8 cellular contexts compared by ENCODE assay signal in genomic region chr1:17922833-17923232, GRCh38.
DNase-seq lines count a peak whose midpoint lies in the region; ATAC-seq and TF ChIP-seq lines count a peak whose summit lies in the region.

No MANE protein-coding gene starts in this region.

- no peak overlapping the region for H3K27ac Mint-ChIP-seq in neural progenitor cell

- no peak overlapping the region for H3K4me3 Mint-ChIP-seq in neural progenitor cell

- H2AFZ ChIP-seq in neural progenitor cell (replicated peaks), result no peak overlapping the region

- peaks cover 13% of the 10 kb centered on the region for H3K27me3 Mint-ChIP-seq in neural progenitor cell (ENCODE audit: insufficient read depth, low read depth)

- DNase-seq in D341Med (ENCODE audit: low spot score) (peak; percentile 58), HAP-1 (ENCODE audit: low spot score in 2 of 2) (peak; percentile 23 to 63), NCI-H748 treated with DMSO at 0.1 percent for 48 hours (lab: John Stamatoyannopoulos, UW) (peak; percentile 37), colonic mucosa (peak; percentile 58), neural progenitor cell (ENCODE audit: low spot score) (peak; percentile 86), T1000 (lab: John Stamatoyannopoulos, UW) (no peak)

- no peaks in the 10 kb centered on the region for H3K4me1 ChIP-seq in HAP-1
- no peaks in the 10 kb centered on the region for H3K4me1 ChIP-seq in colonic mucosa
- H3K4me1 ChIP-seq in neural progenitor cell, result peaks cover 15% of the 10 kb centered on the region

- no peaks in the 10 kb centered on the region for H3K79me2 ChIP-seq in neural progenitor cell (ENCODE audit: low read depth)

- H4K20me1 ChIP-seq in neural progenitor cell (ENCODE audit: low read depth), result peaks cover 6% of the 10 kb centered on the region

- H3F3A ChIP-seq in neural progenitor cell (ENCODE audit: low read depth), result peaks cover 6% of the 10 kb centered on the region

- H3K4me3 ChIP-seq in HAP-1 (no peak overlapping the region), colonic mucosa (no peak overlapping the region), neural progenitor cell (no peak overlapping the region)

- H3K27me3 ChIP-seq in HAP-1 (ENCODE audit: low read depth) (no peaks in the 10 kb centered on the region), colonic mucosa (no peaks in the 10 kb centered on the region), neural progenitor cell (no peaks in the 10 kb centered on the region)

- H3K4me2 ChIP-seq in neural progenitor cell, result no peak overlapping the region

- H3K4me1 Mint-ChIP-seq in neural progenitor cell, result peaks cover 7% of the 10 kb centered on the region

- H3K27ac ChIP-seq in colonic mucosa (no peak overlapping the region), neural progenitor cell (no peak overlapping the region)

- H3K36me3 ChIP-seq in HAP-1 (replicated peaks) (no peaks in the 10 kb centered on the region), colonic mucosa (no peaks in the 10 kb centered on the region), neural progenitor cell (no peaks in the 10 kb centered on the region)

- H3K36me3 Mint-ChIP-seq in neural progenitor cell, result no peaks in the 10 kb centered on the region

- TF ChIP-seq CTCF in colonic mucosa (IDR thresholded peaks at IDR 0.05) (peak; percentile 45), neural progenitor cell (IDR thresholded peaks at IDR 0.05) (peak; percentile 95)

- no peak for ATAC-seq in HG02885 (IDR thresholded peaks at IDR 0.05; ENCODE audit: poor library complexity, unreplicated experiment)
- no peak for ATAC-seq in GM21825 (IDR thresholded peaks at IDR 0.05; ENCODE audit: unreplicated experiment)

- H3K9ac ChIP-seq in colonic mucosa (ENCODE audit: low read depth in 2 of 2, low read length in 2 of 2) (no peak overlapping the region), neural progenitor cell (no peak overlapping the region)

- no peaks in the 10 kb centered on the region for H3K9me3 ChIP-seq in HAP-1
- H3K9me3 ChIP-seq in colonic mucosa, result no peaks in the 10 kb centered on the region
- H3K9me3 ChIP-seq in neural progenitor cell (ENCODE audit: low read depth), result no peaks in the 10 kb centered on the region

- no peaks in the 10 kb centered on the region for H3K9me3 Mint-ChIP-seq in neural progenitor cell

- intact Hi-C loops in colonic mucosa (cut with DNase I), result loop anchor here (5.0 kb wide), 2 partner anchors 179 to 299 kb away; no protein-coding TSS in a partner anchor

- in situ Hi-C loops in HAP-1 (cut with MboI; ENCODE audit: low sequenced_read_pairs), result no loop called here
